36 cellular contexts compared by ENCODE assay signal in the genomic region with DNA sequence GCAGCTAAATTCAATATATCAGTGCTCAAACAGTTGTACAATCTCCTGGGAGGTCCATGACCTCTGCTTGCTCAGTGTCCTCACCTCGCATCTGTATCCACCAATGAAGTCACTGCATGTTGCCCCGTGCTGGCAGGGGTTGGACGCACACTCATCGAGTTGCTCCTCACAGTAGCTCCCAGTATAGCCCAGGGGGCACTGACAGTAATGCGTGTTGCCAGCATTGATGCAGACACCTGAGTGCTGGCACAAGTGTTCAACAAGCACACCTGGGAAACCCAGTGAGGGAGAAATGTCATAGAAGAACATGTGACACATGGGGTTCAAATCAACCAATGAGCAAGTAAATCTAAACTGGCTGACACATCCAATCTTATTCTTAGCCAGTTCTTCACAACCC. TPM values are rescaled to one million over a fixed set of nuclear protein-coding genes. Genes with fewer than 3 reads are reported as not detected.
"Had no signal": no experiment of that assay in that cellular context is flagged by ENCODE, and none has a peak within 500 bp of the region (broad histone marks: within the 10 kb centered on the region; RNA-seq: fewer than 3 reads in every experiment).

No MANE protein-coding gene starts in this region.

- ATAC-seq: activated CD4-positive, CD25-positive, alpha-beta regulatory T cell treated with anti-CD3 and anti-CD28 coated beads, Interleukin-2, amount 50 U/mL, for 24 hours; activated CD8-positive, alpha-beta memory T cell treated with anti-CD3 and anti-CD28 coated beads, Interleukin-2, amount 10 ng/mL, durations not matched to agents 7 days and 5 days; activated CD8-positive, alpha-beta T cell treated with anti-CD3 and anti-CD28 coated beads, Interleukin-2, amount 10 ng/mL, durations not matched to agents 7 days and 5 days; body of pancreas had no signal

- H3K27me3 ChIP-seq: adrenal gland, body of pancreas, brain microvascular endothelial cell, breast epithelium had no signal

- H3K4me1 Mint-ChIP-seq: activated CD4-positive, alpha-beta memory T cell treated with anti-CD3 and anti-CD28 coated beads, Interleukin-2, amount 10 ng/mL, durations not matched to agents 7 days and 5 days; activated CD8-positive, alpha-beta memory T cell treated with anti-CD3 and anti-CD28 coated beads, Interleukin-2, amount 10 ng/mL, durations not matched to agents 7 days and 5 days had no signal

- H3K4me3 Mint-ChIP-seq: activated CD4-positive, alpha-beta memory T cell treated with anti-CD3 and anti-CD28 coated beads, Interleukin-2, amount 10 ng/mL, durations not matched to agents 7 days and 5 days; activated CD4-positive, alpha-beta T cell treated with anti-CD3 and anti-CD28 coated beads, Interleukin-2, amount 10 ng/mL, durations not matched to agents 7 days and 5 days; activated CD8-positive, alpha-beta memory T cell treated with anti-CD3 and anti-CD28 coated beads, Interleukin-2, amount 10 ng/mL, durations not matched to agents 7 days and 5 days; activated CD8-positive, alpha-beta T cell treated with anti-CD3 and anti-CD28 coated beads, Interleukin-2, amount 10 ng/mL, durations not matched to agents 7 days and 5 days; activated naive CD4-positive, alpha-beta T cell treated with anti-CD3 and anti-CD28 coated beads, Interleukin-2, amount 10 ng/mL, durations not matched to agents 7 days and 5 days; activated naive CD4-positive, alpha-beta T cell treated with anti-CD3 and anti-CD28 coated beads, Interleukin-2, amount 50 U/mL, for 24 hours; activated naive CD8-positive, alpha-beta T cell treated with anti-CD3 and anti-CD28 coated beads for 36 hours; activated T-cell treated with anti-CD3 and anti-CD28 coated beads, Interleukin-2, amount 50 U/mL, for 24 hours; T-helper 1 cell treated with Interleukin-12 subunit alpha and Interleukin-12 subunit beta and Interleukin-4 antibody, amounts not matched to agents 30 μg/mL and 1 μg/mL, for 36 hours; T-helper 2 cell treated with Interferon-gamma antibody and Interleukin-4, amounts not matched to agents 5 μg/mL and 100 μg/mL, for 36 hours had no signal

- H3K4me1 ChIP-seq: adrenal gland, breast epithelium had no signal

- H3K27me3 Mint-ChIP-seq: activated CD4-positive, alpha-beta memory T cell treated with anti-CD3 and anti-CD28 coated beads, Interleukin-2, amount 10 ng/mL, durations not matched to agents 7 days and 5 days; activated CD4-positive, alpha-beta T cell treated with anti-CD3 and anti-CD28 coated beads, Interleukin-2, amount 10 ng/mL, durations not matched to agents 7 days and 5 days; activated CD8-positive, alpha-beta memory T cell treated with anti-CD3 and anti-CD28 coated beads, Interleukin-2, amount 10 ng/mL, durations not matched to agents 7 days and 5 days; activated naive CD4-positive, alpha-beta T cell treated with anti-CD3 and anti-CD28 coated beads, Interleukin-2, amount 10 ng/mL, durations not matched to agents 7 days and 5 days; activated naive CD4-positive, alpha-beta T cell treated with anti-CD3 and anti-CD28 coated beads, Interleukin-2, amount 50 U/mL, for 24 hours; activated naive CD8-positive, alpha-beta T cell treated with anti-CD3 and anti-CD28 coated beads for 36 hours; activated T-cell treated with anti-CD3 and anti-CD28 coated beads, Interleukin-2, amount 50 U/mL, for 24 hours had no signal

- DNase-seq: activated CD4-positive, alpha-beta memory T cell treated with anti-CD3 and anti-CD28 coated beads, Interleukin-2, amount 10 ng/mL, durations not matched to agents 7 days and 5 days; activated CD4-positive, alpha-beta T cell treated with anti-CD3 and anti-CD28 coated beads for 1 hour; activated CD4-positive, alpha-beta T cell treated with anti-CD3 and anti-CD28 coated beads for 4 hours; activated CD4-positive, alpha-beta T cell treated with anti-CD3 and anti-CD28 coated beads, Interleukin-2, amount 10 ng/mL, durations not matched to agents 7 days and 5 days; activated CD4-positive, alpha-beta T cell treated with anti-CD3 and anti-CD28 coated beads, Interleukin-2, amount 50 U/mL, for 48 hours; activated CD4-positive, CD25-positive, alpha-beta regulatory T cell; activated CD8-positive, alpha-beta memory T cell treated with anti-CD3 and anti-CD28 coated beads for 24 hours; activated CD8-positive, alpha-beta memory T cell treated with anti-CD3 and anti-CD28 coated beads, Interleukin-2, amount 10 ng/mL, durations not matched to agents 7 days and 5 days; activated CD8-positive, alpha-beta memory T cell treated with anti-CD3 and anti-CD28 coated beads, Interleukin-2, amount 50 U/mL, for 48 hours; activated CD8-positive, alpha-beta T cell treated with anti-CD3 and anti-CD28 coated beads, Interleukin-2, amount 10 ng/mL, durations not matched to agents 7 days and 5 days; activated effector memory CD4-positive, alpha-beta T cell treated with Interleukin-2 at 50 U/mL for 16 hours; activated gamma-delta T cell; activated naive CD4-positive, alpha-beta T cell treated with anti-CD3 and anti-CD28 coated beads, Interleukin-2, amount 10 ng/mL, durations not matched to agents 7 days and 5 days; activated naive CD4-positive, alpha-beta T cell treated with Interleukin-2 at 50 U/mL for 16 hours; activated naive CD8-positive, alpha-beta T cell treated with anti-CD3 and anti-CD28 coated beads for 36 hours; activated T-cell treated with anti-CD3 and anti-CD28 coated beads, Interleukin-2, amount 50 U/mL, for 24 hours; activated T-cell treated with anti-CD3 and anti-CD28 coated beads, Interleukin-2, amount 50 U/mL, for 48 hours; adrenal gland; amniotic stem cell; aorta; body of pancreas; brain microvascular endothelial cell; central memory CD4-positive, alpha-beta T cell; cerebellar nuclear complex; SW 1271; T-helper 1 cell; T-helper 2 cell; T-helper 9 cell had no signal

- H3K4me3 ChIP-seq: adrenal gland, body of pancreas, breast epithelium had no signal

- H3K27ac Mint-ChIP-seq: activated CD4-positive, alpha-beta memory T cell treated with anti-CD3 and anti-CD28 coated beads, Interleukin-2, amount 10 ng/mL, durations not matched to agents 7 days and 5 days; activated CD4-positive, alpha-beta T cell treated with anti-CD3 and anti-CD28 coated beads, Interleukin-2, amount 10 ng/mL, durations not matched to agents 7 days and 5 days; activated CD8-positive, alpha-beta memory T cell treated with anti-CD3 and anti-CD28 coated beads, Interleukin-2, amount 10 ng/mL, durations not matched to agents 7 days and 5 days; activated CD8-positive, alpha-beta T cell treated with anti-CD3 and anti-CD28 coated beads, Interleukin-2, amount 10 ng/mL, durations not matched to agents 7 days and 5 days; activated naive CD4-positive, alpha-beta T cell treated with anti-CD3 and anti-CD28 coated beads, Interleukin-2, amount 10 ng/mL, durations not matched to agents 7 days and 5 days; activated naive CD4-positive, alpha-beta T cell treated with anti-CD3 and anti-CD28 coated beads, Interleukin-2, amount 50 U/mL, for 24 hours; activated naive CD8-positive, alpha-beta T cell treated with anti-CD3 and anti-CD28 coated beads for 36 hours; activated T-cell treated with anti-CD3 and anti-CD28 coated beads, Interleukin-2, amount 50 U/mL, for 24 hours; activated T-helper 2 cell treated with anti-CD3 and anti-CD28 coated beads, Interferon-gamma antibody, Interleukin-2, Interleukin-4, amounts not matched to agents 10 μg/mL and 5 μg/mL and 100 μg/mL, durations not matched to agents 14 hours and 24 hours and 36 hours; T-helper 1 cell treated with Interleukin-12 subunit alpha and Interleukin-12 subunit beta and Interleukin-4 antibody, amounts not matched to agents 30 μg/mL and 1 μg/mL, for 36 hours; T-helper 2 cell treated with Interferon-gamma antibody and Interleukin-4, amounts not matched to agents 5 μg/mL and 100 μg/mL, for 36 hours had no signal

- H3K27ac ChIP-seq: adrenal gland, body of pancreas, brain microvascular endothelial cell, breast epithelium, VCaP had no signal

RNA-seq across cellular contexts. Expression of gene ADAM30, which starts 40.9 kb away (rescaled TPM):
- total RNA-seq: activated CD4-positive, alpha-beta memory T cell treated with anti-CD3 and anti-CD28 coated beads, Interleukin-2, amount 10 ng/mL, durations not matched to agents 7 days and 5 days; activated CD4-positive, alpha-beta T cell treated with anti-CD3 and anti-CD28 coated beads, Interleukin-2, amount 10 ng/mL, durations not matched to agents 7 days and 5 days; activated CD8-positive, alpha-beta memory T cell treated with anti-CD3 and anti-CD28 coated beads, Interleukin-2, amount 10 ng/mL, durations not matched to agents 7 days and 5 days; activated CD8-positive, alpha-beta T cell treated with anti-CD3 and anti-CD28 coated beads, Interleukin-2, amount 10 ng/mL, durations not matched to agents 7 days and 5 days; activated naive CD8-positive, alpha-beta T cell treated with anti-CD3 and anti-CD28 coated beads for 36 hours; activated T-helper 2 cell treated with anti-CD3 and anti-CD28 coated beads, Interferon-gamma antibody, Interleukin-2, Interleukin-4, amounts not matched to agents 10 μg/mL and 5 μg/mL and 100 μg/mL, durations not matched to agents 14 hours and 24 hours and 36 hours; adrenal gland; aorta; astrocyte; body of pancreas; breast epithelium had no signal
- polyA plus RNA-seq: adrenal gland, aorta had no signal
